In the genomic region with DNA sequence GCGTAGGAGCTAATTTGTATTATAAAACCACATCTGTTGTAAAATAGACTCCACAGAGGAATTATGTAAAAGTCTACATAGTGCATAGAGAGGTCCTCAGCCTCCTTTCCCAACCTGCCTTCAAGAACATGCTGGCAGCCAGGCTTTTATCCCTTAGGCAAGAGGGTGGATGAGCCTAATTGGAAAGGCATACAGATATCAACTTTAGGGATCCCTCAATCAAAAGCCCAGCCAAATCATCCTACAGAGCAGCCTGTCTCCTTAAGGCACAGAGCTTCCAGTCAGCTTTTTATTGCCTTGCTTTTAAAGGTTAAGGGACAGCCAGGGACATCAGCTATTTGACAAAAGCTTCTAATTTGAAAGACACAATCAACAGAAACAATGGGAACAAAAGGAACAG, we compare ENCODE assay signal across 18 cellular contexts. TPM values are rescaled to one million over a fixed set of nuclear protein-coding genes. Genes with fewer than 3 reads are reported as not detected.
DNase-seq lines count a peak whose midpoint lies in the region; ATAC-seq and TF ChIP-seq lines count a peak whose summit lies in the region.
"Had no signal": no experiment of that assay in that cellular context is flagged by ENCODE, and none has a peak within 500 bp of the region (broad histone marks: within the 10 kb centered on the region; RNA-seq: fewer than 3 reads in every experiment).

No MANE protein-coding gene starts in this region.

- no peak overlapping the region for H3K4me3 Mint-ChIP-seq in mesothelial cell of epicardium
- H3K4me3 Mint-ChIP-seq: activated CD8-positive, alpha-beta memory T cell treated with anti-CD3 and anti-CD28 coated beads, Interleukin-2, amount 10 ng/mL, durations not matched to agents 7 days and 5 days; effector memory CD8-positive, alpha-beta T cell; naive B cell; WTC11 had no signal

- no peak overlapping the region for H3K9ac ChIP-seq in SK-N-MC (ENCODE audit: insufficient read length)

- peak; percentile 36 for DNase-seq in COR-L47 (lab: John Stamatoyannopoulos, UW)
- peak; percentile 82 for DNase-seq in SK-N-MC (ENCODE audit: low read depth, low spot score)
- no peak for DNase-seq in mesothelial cell of epicardium (ENCODE audit: low spot score in 2 of 2, unreplicated experiment in 2 of 2)
- no peak for DNase-seq in ACHN
- DNase-seq in NCI-H146 (lab: John Stamatoyannopoulos, UW): no peak
- DNase-seq: activated CD8-positive, alpha-beta memory T cell treated with anti-CD3 and anti-CD28 coated beads, Interleukin-2, amount 10 ng/mL, durations not matched to agents 7 days and 5 days; activated naive CD4-positive, alpha-beta T cell; effector memory CD8-positive, alpha-beta T cell; foreskin fibroblast; GOT3; naive B cell; NCI-H1105 had no signal

- POLR2A ChIA-PET in HEK293 (lab: Yijun Ruan, JAX): interaction anchor here (0.7 to 2.3 kb wide), 3 partner anchors 14 to 322 kb away, joined by 3 to 14 read pairs (median 3); a partner anchor contains a TSS

- H3K9me3 ChIP-seq in HEK293 (ENCODE audit: control insufficient read depth, insufficient read depth, low read depth, low read length) (no peaks in the 10 kb centered on the region), SK-N-MC (ENCODE audit: low read depth, low read length) (no peaks in the 10 kb centered on the region)

- H3K27ac Mint-ChIP-seq in mesothelial cell of epicardium: peak overlapping the region; percentile 62
- H3K27ac Mint-ChIP-seq: effector memory CD8-positive, alpha-beta T cell; WTC11 had no signal

- H3K27me3 Mint-ChIP-seq in mesothelial cell of epicardium (ENCODE audit: low read depth): no peaks in the 10 kb centered on the region

- peak overlapping the region; percentile 73; the same call in 1 of the 2 replicates for H3K27ac ChIP-seq in HEK293 (ENCODE audit: extremely low read depth, low read depth, low read length)
- peak overlapping the region; percentile 65 for H3K27ac ChIP-seq in SK-N-MC
- H3K27ac ChIP-seq: cardiac muscle cell had no signal

- H3K36me3 Mint-ChIP-seq in mesothelial cell of epicardium: no peaks in the 10 kb centered on the region
- H3K36me3 Mint-ChIP-seq: activated CD8-positive, alpha-beta memory T cell treated with anti-CD3 and anti-CD28 coated beads, Interleukin-2, amount 10 ng/mL, durations not matched to agents 7 days and 5 days; naive B cell; WTC11 had no signal

- CTCF ChIA-PET in HEK293 (lab: Yijun Ruan, JAX): interaction anchor here (0.7 to 9.5 kb wide), 10 partner anchors 47 to 965 kb away, joined by 3 to 68 read pairs (median 4); a partner anchor contains a TSS

- H3K4me3 ChIP-seq in HEK293 (ENCODE audit: low read depth, low read length): no peak overlapping the region
- peak overlapping the region; percentile 27; the same call in 1 of the 2 replicates for H3K4me3 ChIP-seq in SK-N-MC
- H3K4me3 ChIP-seq: cardiac muscle cell had no signal

- in situ Hi-C loops in ACHN (cut with HindIII; ENCODE audit: low pct_ligation_motif_present, low pct_unique_long_range_greater_than_20kb, low sequenced_read_pairs): no loop called here

- H3K9me3 Mint-ChIP-seq in mesothelial cell of epicardium: no peaks in the 10 kb centered on the region
- H3K9me3 Mint-ChIP-seq: naive B cell had no signal

- peaks cover 49% of the 10 kb centered on the region for H3K4me1 Mint-ChIP-seq in mesothelial cell of epicardium

- peaks cover 19% of the 10 kb centered on the region for H3K4me1 ChIP-seq in HEK293 (ENCODE audit: control insufficient read depth, insufficient read depth, low read length)

- no peak for TF ChIP-seq CTCF in HEK293 (tag by site-specific recombination; IDR thresholded peaks at IDR 0.05)
- no peak for TF ChIP-seq CTCF in mesothelial cell of epicardium (IDR thresholded peaks at IDR 0.05; ENCODE audit: unreplicated experiment)

- ATAC-seq in GM18909 (IDR thresholded peaks at IDR 0.05; ENCODE audit: poor library complexity, unreplicated experiment): no peak
- ATAC-seq: activated CD8-positive, alpha-beta memory T cell treated with anti-CD3 and anti-CD28 coated beads, Interleukin-2, amount 10 ng/mL, durations not matched to agents 7 days and 5 days; effector memory CD8-positive, alpha-beta T cell; left lobe of liver; WTC11 had no signal

- no peaks in the 10 kb centered on the region for H3K36me3 ChIP-seq in HEK293 (ENCODE audit: control insufficient read depth in 2 of 2, insufficient read depth in 1 of 2, low read length in 2 of 2)
- H3K36me3 ChIP-seq in SK-N-MC (ENCODE audit: insufficient read depth, low read length): no peaks in the 10 kb centered on the region
- H3K36me3 ChIP-seq: cardiac muscle cell had no signal

TF ChIP-seq in HEK293, 187 proteins besides CTCF, POLR2A, EP300 and RAD21:
- TF ChIP-seq ZBTB48 (tag by site-specific recombination; IDR thresholded peaks at IDR 0.05) (0 out of 2 replicates have a peak, but pooled peaks have one; percentile 57), YY2 (tag by site-specific recombination; IDR thresholded peaks at IDR 0.05) (no peak), ZSCAN16 (tag by site-specific recombination; IDR thresholded peaks at IDR 0.05) (no peak), BCL11B (tag by site-specific recombination; IDR thresholded peaks at IDR 0.05; ENCODE audit: low read depth) (no peak)

RNA-seq across cellular contexts. Expression of a gene that starts 13.1 kb away (rescaled TPM):
- total RNA-seq in mesothelial cell of epicardium: 0.07 TPM in 2 of 3 replicates, not detected in the other
- total RNA-seq: activated CD8-positive, alpha-beta memory T cell treated with anti-CD3 and anti-CD28 coated beads, Interleukin-2, amount 10 ng/mL, durations not matched to agents 7 days and 5 days; cardiac muscle cell; left lobe of liver; OCI-LY7; WTC11 had no signal

Comparison
In these comparisons a context has a peak if more than half of its experiments do, and no peak if none do; other contexts are left out.
1. DNase-seq: peak in COR-L47 (single experiment) and SK-N-MC (single experiment); none in mesothelial cell of epicardium (0 of 2), ACHN (single experiment) and NCI-H146 (single experiment).